18 cellular contexts compared by ENCODE assay signal in genomic region chr4:5370286-5370685, GRCh38.
DNase-seq lines count a peak whose midpoint lies in the region; ATAC-seq and TF ChIP-seq lines count a peak whose summit lies in the region.
"Had no signal": no experiment of that assay in that cellular context is flagged by ENCODE, and none has a peak within 500 bp of the region (broad histone marks: within the 10 kb centered on the region; RNA-seq: fewer than 3 reads in every experiment).

No MANE protein-coding gene starts in this region.

- H3K4me2 ChIP-seq in GM23248 (ENCODE audit: unreplicated experiment) = no peak overlapping the region

- no peaks in the 10 kb centered on the region for H3K79me2 ChIP-seq in GM23248 (ENCODE audit: insufficient read depth)

- peak; percentile 39 for DNase-seq in AG04450 (ENCODE audit: low read depth, low spot score)
- DNase-seq in GM23248 = peak; percentile 80
- peak; percentile 8 for DNase-seq in astrocyte of the spinal cord (ENCODE audit: low read depth, low spot score)
- DNase-seq in islet precursor cell = peak; percentile 8
- no peak for DNase-seq in NCI-H510A treated with DMSO at 0.1 percent for 48 hours (lab: John Stamatoyannopoulos, UW)
- DNase-seq in NCI-H1930 (lab: John Stamatoyannopoulos, UW) = no peak
- no peak for DNase-seq in stimulated activated CD4-positive, alpha-beta T cell treated with anti-CD3 and anti-CD28 coated beads, Interleukin-2, amount 100 ng/mL, for 24 hours
- DNase-seq: activated CD8-positive, alpha-beta T cell treated with anti-CD3 and anti-CD28 coated beads for 36 hours; activated naive CD8-positive, alpha-beta T cell treated with anti-CD3 and anti-CD28 coated beads for 36 hours; activated T-cell treated with anti-CD3 and anti-CD28 coated beads, Interleukin-2, amount 50 U/mL, for 72 hours; MM.1S; NCI-H2029 treated with DMSO at 0.1 percent for 48 hours; NCI-H774; Peyer's patch; psoas muscle; upper lobe of right lung had no signal

- TF ChIP-seq CTCF in AG04450 (IDR thresholded peaks at IDR 0.05; ENCODE audit: low read depth, low read length) = no peak
- no peak for TF ChIP-seq CTCF in astrocyte of the spinal cord (IDR thresholded peaks at IDR 0.05; ENCODE audit: low read depth, low read length)

- in situ Hi-C loops in GM23248 (cut with MboI) (no loop called here), astrocyte of the spinal cord (cut with HindIII; ENCODE audit: low sequenced_read_pairs) (no loop called here)

- H3K4me3 ChIP-seq in AG04450 (ENCODE audit: low read depth, low read length) (no peak overlapping the region), GM23248 (no peak overlapping the region), astrocyte of the spinal cord (ENCODE audit: low read depth, low read length) (no peak overlapping the region)
- H3K4me3 ChIP-seq: Peyer's patch, psoas muscle, upper lobe of right lung had no signal

- peaks cover 15% of the 10 kb centered on the region; the same call in 1 of the 2 replicates for H3F3A ChIP-seq in GM23248 (ENCODE audit: insufficient read depth)

- no peak overlapping the region for H2AFZ ChIP-seq in GM23248

- CTCF ChIA-PET in AG04450 (lab: Charles Lee) = no interaction called here

- no peak overlapping the region for H3K9ac ChIP-seq in GM23248

- no peaks in the 10 kb centered on the region for H3K9me2 ChIP-seq in GM23248 (ENCODE audit: insufficient read depth)

- H3K4me1 ChIP-seq in GM23248 (ENCODE audit: insufficient read depth) = peaks cover 22% of the 10 kb centered on the region
- H3K4me1 ChIP-seq: Peyer's patch, psoas muscle, upper lobe of right lung had no signal

- H3K27me3 ChIP-seq in AG04450 (ENCODE audit: control insufficient read depth, insufficient read depth, low read length) (peaks cover 3% of the 10 kb centered on the region), GM23248 (replicated peaks; ENCODE audit: insufficient read depth) (no peaks in the 10 kb centered on the region)
- H3K27me3 ChIP-seq: Peyer's patch, upper lobe of right lung had no signal

- H3K27ac ChIP-seq in AG04450 (ENCODE audit: low read depth, low read length) = no peak overlapping the region
- H3K27ac ChIP-seq in GM23248 = peak overlapping the region; percentile 35; the same call in 1 of the 2 replicates
- H3K27ac ChIP-seq: Peyer's patch, psoas muscle, upper lobe of right lung had no signal

- H3K9me3 ChIP-seq in AG04450 (ENCODE audit: control insufficient read depth, insufficient read depth, low read length) = peaks cover 2% of the 10 kb centered on the region
- H3K9me3 ChIP-seq in GM23248 (ENCODE audit: low read depth) = no peaks in the 10 kb centered on the region
- H3K9me3 ChIP-seq: Peyer's patch, psoas muscle, upper lobe of right lung had no signal

- no peaks in the 10 kb centered on the region for H4K20me1 ChIP-seq in GM23248 (ENCODE audit: insufficient read depth)

- POLR2A ChIA-PET in AG04450 (lab: Yijun Ruan, JAX) = interaction anchor here (2.1 kb wide), 1 partner anchor 12 kb away, joined by 6 read pairs; no protein-coding TSS in a partner anchor

- H3K36me3 ChIP-seq in GM23248 (ENCODE audit: low read depth) = no peaks in the 10 kb centered on the region
- H3K36me3 ChIP-seq: Peyer's patch, upper lobe of right lung had no signal

- no peak for ATAC-seq in HG03045 (IDR thresholded peaks at IDR 0.05; ENCODE audit: unreplicated experiment)
- ATAC-seq: activated CD8-positive, alpha-beta T cell treated with anti-CD3 and anti-CD28 coated beads for 36 hours; activated T-cell treated with anti-CD3 and anti-CD28 coated beads, Interleukin-2, amount 50 U/mL, for 72 hours; natural killer cell treated with Interleukin-12 subunit alpha and Interleukin-12 subunit beta and Interleukin-15 and Interleukin-18, amount 100 ng/mL, for 72 hours; psoas muscle; upper lobe of right lung had no signal

- WGBS in GM23248 (ENCODE audit: low coverage in 1 of 2, low lambda C conversion rate in 2 of 2, missing lambda C conversion rate in 2 of 2), 2 experiments = 15 to 23% methylated on average over 2 of the region's 2 CpGs

Comparison
In these comparisons a context has a peak if more than half of its experiments do, and no peak if none do; other contexts are left out.
1. DNase-seq: peak in AG04450 (single experiment), GM23248 (single experiment), astrocyte of the spinal cord (single experiment) and islet precursor cell (single experiment); none in NCI-H510A treated with DMSO at 0.1 percent for 48 hours (single experiment), NCI-H1930 (0 of 2) and stimulated activated CD4-positive, alpha-beta T cell treated with anti-CD3 and anti-CD28 coated beads, Interleukin-2, amount 100 ng/mL, for 24 hours (0 of 2).